3 cellular contexts compared by ENCODE assay signal in the genomic region with DNA sequence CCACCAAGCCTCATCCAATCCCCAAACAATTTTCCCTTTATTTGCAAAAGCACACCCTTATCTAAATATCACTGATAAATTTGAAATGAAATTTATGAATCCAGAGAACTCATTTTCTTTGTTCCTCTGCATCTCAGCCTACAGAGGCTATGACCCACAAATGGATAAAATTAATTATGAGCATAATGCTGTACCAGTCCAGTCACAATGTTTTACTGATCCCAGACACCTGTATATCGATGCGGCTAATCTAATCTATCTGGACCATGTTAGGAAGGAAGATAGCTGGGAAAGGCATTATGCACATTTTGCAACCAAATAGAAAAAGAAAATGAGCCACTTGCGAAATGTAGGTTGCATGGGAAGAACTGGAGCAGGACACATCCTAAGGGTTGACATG.
"Had no signal": no experiment of that assay in that cellular context is flagged by ENCODE, and none has a peak within 500 bp of the region (broad histone marks: within the 10 kb centered on the region; RNA-seq: fewer than 3 reads in every experiment).

No MANE protein-coding gene starts in this region.

- H3K4me3 ChIP-seq: GM12878 had no signal

- DNase-seq: GDM1, GF-D8 had no signal

- ATAC-seq: GM12878 had no signal
